10 cellular contexts compared by ENCODE assay signal in the genomic region with DNA sequence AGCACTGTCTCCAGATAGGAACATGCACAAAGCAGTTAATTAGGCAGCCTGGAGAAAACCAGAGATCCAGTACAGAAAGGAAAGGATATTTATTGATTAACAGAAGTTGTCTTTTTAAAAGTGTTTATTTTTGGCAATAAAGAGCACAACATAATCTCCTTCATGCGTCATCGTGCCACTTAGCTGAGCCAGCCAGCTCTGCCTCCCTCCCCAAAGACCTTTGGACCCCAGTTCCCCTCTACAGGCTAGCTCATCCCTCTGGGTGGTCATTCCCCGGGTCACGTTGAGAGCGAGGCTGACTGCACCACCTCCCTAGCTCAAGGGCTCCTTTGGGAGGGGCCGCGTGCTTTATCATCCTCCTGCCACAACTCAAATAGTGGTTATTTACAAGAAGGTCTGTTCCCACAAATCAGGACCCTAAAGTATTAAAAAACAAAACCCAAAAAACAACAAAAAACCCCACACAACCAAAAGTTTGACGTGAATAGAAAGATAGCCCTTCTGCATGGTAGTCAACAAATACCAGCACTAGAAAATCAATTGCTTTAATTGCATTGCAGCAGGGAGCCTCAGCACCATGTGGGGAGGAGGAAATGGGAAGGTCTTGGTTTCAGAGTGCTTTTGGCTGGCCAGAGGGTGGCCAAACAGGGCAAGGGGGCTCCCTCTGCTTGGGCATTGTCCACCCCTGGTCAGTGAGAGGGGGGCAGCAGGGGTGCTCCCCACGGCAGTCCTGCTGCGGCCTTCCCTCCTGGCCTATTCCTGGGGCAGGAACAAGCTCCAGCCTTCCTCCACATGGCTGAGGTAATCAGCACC. TPM values are rescaled to one million over a fixed set of nuclear protein-coding genes. Genes with fewer than 3 reads are reported as not detected.
DNase-seq lines count a peak whose midpoint lies in the region; ATAC-seq, FAIRE-seq and TF ChIP-seq lines count a peak whose summit lies in the region.
"Had no signal": no experiment of that assay in that cellular context is flagged by ENCODE, and none has a peak within 500 bp of the region (broad histone marks: within the 10 kb centered on the region; RNA-seq: fewer than 3 reads in every experiment).

No MANE protein-coding gene starts in this region.

- H3K9me3 ChIP-seq in OCI-LY7 (ENCODE audit: low read length) = no peaks in the 10 kb centered on the region
- H3K9me3 ChIP-seq: ovary had no signal

- H3K27ac Mint-ChIP-seq in glutamatergic neuron (ENCODE audit: unreplicated experiment) = no peak overlapping the region
- H3K27ac Mint-ChIP-seq in progenitor cell of endocrine pancreas = peak overlapping the region; percentile 90
- no peak overlapping the region for H3K27ac Mint-ChIP-seq in T-helper 2 cell treated with Interferon-gamma antibody and Interleukin-4, amounts not matched to agents 5 μg/mL and 100 μg/mL, for 36 hours

- TF ChIP-seq POLR2A in GM12892 (IDR thresholded peaks at IDR 0.05; ENCODE audit: low read depth, low read length) = peak; percentile 42; the same call in 1 of the 2 replicates

- H3K27me3 Mint-ChIP-seq in glutamatergic neuron (ENCODE audit: unreplicated experiment) (peaks cover 3% of the 10 kb centered on the region), progenitor cell of endocrine pancreas (no peaks in the 10 kb centered on the region)
- no peaks in the 10 kb centered on the region for H3K27me3 Mint-ChIP-seq in T-helper 2 cell treated with Interferon-gamma antibody and Interleukin-4, amounts not matched to agents 5 μg/mL and 100 μg/mL, for 36 hours (ENCODE audit: low read depth)

- H3K4me3 Mint-ChIP-seq in glutamatergic neuron (ENCODE audit: unreplicated experiment) (peak overlapping the region; percentile 75), progenitor cell of endocrine pancreas (ENCODE audit: low read depth) (peak overlapping the region; percentile 63)
- H3K4me3 Mint-ChIP-seq in T-helper 2 cell treated with Interferon-gamma antibody and Interleukin-4, amounts not matched to agents 5 μg/mL and 100 μg/mL, for 36 hours = no peak overlapping the region

- TF ChIP-seq CTCF in OCI-LY7 (conservative IDR thresholded peaks at IDR 0.05; ENCODE audit: low read length) (no peak), glutamatergic neuron (IDR thresholded peaks at IDR 0.05; ENCODE audit: partially characterized antibody, unreplicated experiment) (no peak), progenitor cell of endocrine pancreas (IDR thresholded peaks at IDR 0.05; ENCODE audit: unreplicated experiment) (no peak)

- peaks cover 4% of the 10 kb centered on the region for H3K4me1 Mint-ChIP-seq in glutamatergic neuron (ENCODE audit: low read depth, unreplicated experiment)
- peaks cover 28% of the 10 kb centered on the region for H3K4me1 Mint-ChIP-seq in progenitor cell of endocrine pancreas (ENCODE audit: low read depth)
- H3K4me1 Mint-ChIP-seq in T-helper 2 cell treated with Interferon-gamma antibody and Interleukin-4, amounts not matched to agents 5 μg/mL and 100 μg/mL, for 36 hours (ENCODE audit: low read depth) = peaks cover 9% of the 10 kb centered on the region

- POLR2A ChIA-PET in OCI-LY7 (lab: Charles Lee) = interaction anchor here (0.5 kb wide), 1 partner anchor 10 kb away, joined by 3 read pairs; a partner anchor contains a TSS

- TSS peak; percentile 27 for BruUV-seq in OCI-LY7 (replicated peaks; lab: Mats Ljungman, UMichigan)

- peaks cover 2% of the 10 kb centered on the region for H3K9me3 Mint-ChIP-seq in glutamatergic neuron (ENCODE audit: unreplicated experiment)
- H3K9me3 Mint-ChIP-seq in progenitor cell of endocrine pancreas (ENCODE audit: low read depth) = no peaks in the 10 kb centered on the region
- H3K9me3 Mint-ChIP-seq in T-helper 2 cell treated with Interferon-gamma antibody and Interleukin-4, amounts not matched to agents 5 μg/mL and 100 μg/mL, for 36 hours = no peaks in the 10 kb centered on the region

- H3K79me2 ChIP-seq in OCI-LY7 (ENCODE audit: insufficient read depth, low read depth, low read length) = no peaks in the 10 kb centered on the region

- no peak overlapping the region for H3K4me3 ChIP-seq in OCI-LY7 (ENCODE audit: low read depth, low read length, poor library complexity, severe bottlenecking)
- H3K4me3 ChIP-seq: ovary had no signal

- H3K4me2 ChIP-seq in OCI-LY7 (ENCODE audit: low read length) = no peak overlapping the region

- no peaks in the 10 kb centered on the region for H4K20me1 ChIP-seq in OCI-LY7 (ENCODE audit: insufficient read depth, low read length)

- H3K36me3 Mint-ChIP-seq in glutamatergic neuron (ENCODE audit: unreplicated experiment) (no peaks in the 10 kb centered on the region), progenitor cell of endocrine pancreas (ENCODE audit: insufficient read depth) (peaks cover 15% of the 10 kb centered on the region)
- peaks cover 25% of the 10 kb centered on the region for H3K36me3 Mint-ChIP-seq in T-helper 2 cell treated with Interferon-gamma antibody and Interleukin-4, amounts not matched to agents 5 μg/mL and 100 μg/mL, for 36 hours (ENCODE audit: low read depth)

- DNase-seq in GM12892 (ENCODE audit: insufficient read length) (no peak), OCI-LY7 (ENCODE audit: low spot score) (no peak), glutamatergic neuron (no peak), progenitor cell of endocrine pancreas (ENCODE audit: low spot score, unreplicated experiment) (no peak)
- DNase-seq in T-helper 2 cell treated with Interferon-gamma antibody and Interleukin-4, amounts not matched to agents 5 μg/mL and 100 μg/mL, for 36 hours (ENCODE audit: low spot score) = no peak
- DNase-seq: NCI-H446 treated with DMSO at 0.1 percent for 48 hours had no signal

- H3K4me1 ChIP-seq in OCI-LY7 (ENCODE audit: insufficient read depth, low read length, poor library complexity, severe bottlenecking) = peaks cover 31% of the 10 kb centered on the region

- CTCF ChIA-PET in OCI-LY7 (lab: Charles Lee; ENCODE audit: unreplicated experiment) = no interaction called here

- FAIRE-seq in GM12892 (lab: Jason Lieb, UNC) = no peak
- FAIRE-seq: astrocyte had no signal

- intact Hi-C loops in OCI-LY7 (cut with micrococcal nuclease; ENCODE audit: unreplicated experiment) = no loop called here

- ATAC-seq in GM21737 (IDR thresholded peaks at IDR 0.05; ENCODE audit: unreplicated experiment) = no peak
- ATAC-seq in GM18517 (IDR thresholded peaks at IDR 0.05; ENCODE audit: unreplicated experiment) = no peak

- peaks cover 56% of the 10 kb centered on the region for H3K36me3 ChIP-seq in OCI-LY7 (ENCODE audit: insufficient read depth, low read length)
- H3K36me3 ChIP-seq: ovary had no signal

- peak overlapping the region; percentile 30 for H3K27ac ChIP-seq in OCI-LY7 (ENCODE audit: low read depth, low read length, poor library complexity, severe bottlenecking)
- H3K27ac ChIP-seq: ovary had no signal

- H2AFZ ChIP-seq in OCI-LY7 (ENCODE audit: low read length) = no peak overlapping the region

- H3K9me2 ChIP-seq in OCI-LY7 (ENCODE audit: insufficient read depth, low read length) = no peaks in the 10 kb centered on the region

RNA-seq across cellular contexts. Expression of a gene that starts 9.6 kb away (rescaled TPM):
- 38.2 TPM for polyA plus RNA-seq in GM12892 (2012; ENCODE audit: missing spikeins)
- 98.1 and 101 TPM in 2 replicates for total RNA-seq in OCI-LY7 (2014; rRNA removed; shearing (Covaris generic))
- total RNA-seq in OCI-LY7 (2022) (51.3 and 52.3 TPM in 2 replicates), glutamatergic neuron (ENCODE audit: unreplicated experiment) (48.1 TPM), progenitor cell of endocrine pancreas (68.5 and 69.6 TPM in 2 replicates)

RNA-seq across cellular contexts. Expression of a gene that starts 14.2 kb away (rescaled TPM):
- polyA plus RNA-seq in GM12892 (2012; ENCODE audit: missing spikeins) = 3.0 TPM
- total RNA-seq in OCI-LY7 (2014; rRNA removed; shearing (Covaris generic)) = 0.09 and 0.13 TPM in 2 replicates
- total RNA-seq in OCI-LY7 (2022) (1.0 and 1.1 TPM in 2 replicates), glutamatergic neuron (ENCODE audit: unreplicated experiment) (23.4 TPM), progenitor cell of endocrine pancreas (35.0 and 38.6 TPM in 2 replicates)

RNA-seq across cellular contexts. Expression of a gene that starts 24.8 kb away (rescaled TPM):
- polyA plus RNA-seq in GM12892 (2012; ENCODE audit: missing spikeins) = 47.6 TPM
- 30.5 and 31.3 TPM in 2 replicates for total RNA-seq in OCI-LY7 (2014; rRNA removed; shearing (Covaris generic))
- 43.9 and 45.2 TPM in 2 replicates for total RNA-seq in OCI-LY7 (2022)
- total RNA-seq in glutamatergic neuron (ENCODE audit: unreplicated experiment) = 45.1 TPM
- total RNA-seq in progenitor cell of endocrine pancreas = 70.2 and 74.5 TPM in 2 replicates

RNA-seq across cellular contexts. Expression of a gene that starts 24.9 kb away (rescaled TPM):
- 32.6 TPM for polyA plus RNA-seq in GM12892 (2012; ENCODE audit: missing spikeins)
- total RNA-seq in OCI-LY7 (2014; rRNA removed; shearing (Covaris generic)) = 47.7 and 72.1 TPM in 2 replicates
- total RNA-seq in OCI-LY7 (2022) = 56.2 and 58.9 TPM in 2 replicates
- total RNA-seq in glutamatergic neuron (ENCODE audit: unreplicated experiment) = 129 TPM
- 79.3 and 83.3 TPM in 2 replicates for total RNA-seq in progenitor cell of endocrine pancreas

Comparison
In these comparisons a context has a peak if more than half of its experiments do, and no peak if none do; other contexts are left out.
1. RNA of a gene that starts 14.2 kb away (total RNA-seq): 35.0 to 38.6 TPM in progenitor cell of endocrine pancreas and 23.4 TPM in glutamatergic neuron (single experiment); 0.09 to 1.1 TPM in OCI-LY7; every median in the first group is over 10 times any median in the second.